ENCODE assay signal across 1 cellular context in genomic region chr1:40699787-40700186, GRCh38.
TF ChIP-seq lines count a peak whose summit lies in the region.

No MANE protein-coding gene starts in this region.

TF ChIP-seq in GM12878, 131 proteins besides CTCF, POLR2A, EP300 and RAD21 (continues in another document):
- TF ChIP-seq LARP7 (IDR thresholded peaks at IDR 0.05): no peak
- no peak for TF ChIP-seq HSF1 (IDR thresholded peaks at IDR 0.05; ENCODE audit: low read depth, low read length)
- TF ChIP-seq MYB (IDR thresholded peaks at IDR 0.05; ENCODE audit: borderline replicate concordance, low read depth, low read length): no peak
- no peak for TF ChIP-seq ZBTB40 (IDR thresholded peaks at IDR 0.05; ENCODE audit: borderline replicate concordance)
- no peak for TF ChIP-seq EGR1 (IDR thresholded peaks at IDR 0.05; ENCODE audit: borderline replicate concordance in 1 of 2, low read depth in 2 of 2, low read length in 2 of 2)
- TF ChIP-seq NFXL1 (IDR thresholded peaks at IDR 0.05; ENCODE audit: borderline replicate concordance): no peak
- peak; percentile 74 for TF ChIP-seq CREB1 (IDR thresholded peaks at IDR 0.05; ENCODE audit: low read depth)
- no peak for TF ChIP-seq IKZF2 (IDR thresholded peaks at IDR 0.05)
- TF ChIP-seq POLR2AphosphoS2 (IDR thresholded peaks at IDR 0.05; ENCODE audit: low read depth, low read length): no peak
- TF ChIP-seq SMAD5 (IDR thresholded peaks at IDR 0.05; ENCODE audit: low read depth): no peak
- TF ChIP-seq SIN3A (IDR thresholded peaks at IDR 0.05; ENCODE audit: low read depth, low read length): no peak
- no peak for TF ChIP-seq CHD4 (IDR thresholded peaks at IDR 0.05)
- no peak for TF ChIP-seq JUND (IDR thresholded peaks at IDR 0.05; ENCODE audit: low read depth, low read length)
- TF ChIP-seq IKZF1 (conservative IDR thresholded peaks at IDR 0.05): no peak
- TF ChIP-seq IRF4 (IDR thresholded peaks at IDR 0.05; ENCODE audit: low read depth, low read length): peak; percentile 79; the same call in 1 of the 2 replicates
- no peak for TF ChIP-seq YBX1 (IDR thresholded peaks at IDR 0.05)
- no peak for TF ChIP-seq TARDBP (IDR thresholded peaks at IDR 0.05; ENCODE audit: borderline replicate concordance)
- no peak for TF ChIP-seq SMARCA5 (IDR thresholded peaks at IDR 0.05)
- peak; percentile 49 for TF ChIP-seq BCL3 (IDR thresholded peaks at IDR 0.05; ENCODE audit: borderline replicate concordance, insufficient read depth, low read depth, low read length, poor library complexity, severe bottlenecking)
- TF ChIP-seq SP1 (IDR thresholded peaks at IDR 0.05; ENCODE audit: low read depth, low read length): no peak
- no peak for TF ChIP-seq PKNOX1 (IDR thresholded peaks at IDR 0.05)
- TF ChIP-seq RAD51 (IDR thresholded peaks at IDR 0.05): no peak
- no peak for TF ChIP-seq ZNF24 (IDR thresholded peaks at IDR 0.05)
- no peak for TF ChIP-seq NFYA (IDR thresholded peaks at IDR 0.05; ENCODE audit: borderline replicate concordance, low read depth, low read length)
- TF ChIP-seq E2F4 (IDR thresholded peaks at IDR 0.05; ENCODE audit: low read depth, low read length): no peak
- TF ChIP-seq DPF2 (IDR thresholded peaks at IDR 0.05): no peak
- no peak for TF ChIP-seq MEF2A (IDR thresholded peaks at IDR 0.05; ENCODE audit: insufficient read depth, low read depth, low read length)
- no peak for TF ChIP-seq STAT1 (conservative IDR thresholded peaks at IDR 0.05)
- peak; percentile 70 for TF ChIP-seq CREM (IDR thresholded peaks at IDR 0.05; ENCODE audit: low read depth)
- TF ChIP-seq PRDM15 (CRISPR knock-in tag; IDR thresholded peaks at IDR 0.05): no peak
- TF ChIP-seq MLLT1 (IDR thresholded peaks at IDR 0.05): no peak
- 0 out of 2 replicates have a peak, but pooled peaks have one; percentile 28 for TF ChIP-seq GABPA (IDR thresholded peaks at IDR 0.05; ENCODE audit: low read depth)
- TF ChIP-seq SREBF1 (IDR thresholded peaks at IDR 0.05; ENCODE audit: low read length): no peak
- no peak for TF ChIP-seq HCFC1 (IDR thresholded peaks at IDR 0.05; ENCODE audit: low read length)
- no peak for TF ChIP-seq ZNF622 (IDR thresholded peaks at IDR 0.05)
- TF ChIP-seq TCF12 (IDR thresholded peaks at IDR 0.05; ENCODE audit: low read depth, low read length): no peak
- no peak for TF ChIP-seq YY1 (IDR thresholded peaks at IDR 0.05; ENCODE audit: low read depth, low read length)
- no peak for TF ChIP-seq TBL1XR1 (IDR thresholded peaks at IDR 0.05; ENCODE audit: low read depth, low read length)
- TF ChIP-seq CHD1 (IDR thresholded peaks at IDR 0.05; ENCODE audit: low read depth, low read length): no peak
- TF ChIP-seq E2F8 (IDR thresholded peaks at IDR 0.05; ENCODE audit: low read depth, partially characterized antibody): no peak
- no peak for TF ChIP-seq NR2C1 (IDR thresholded peaks at IDR 0.05)
- no peak for TF ChIP-seq IRF5 (IDR thresholded peaks at IDR 0.05; ENCODE audit: borderline replicate concordance)
- TF ChIP-seq SKIL (IDR thresholded peaks at IDR 0.05; ENCODE audit: low read depth, poor library complexity, severe bottlenecking): peak; percentile 17
- no peak for TF ChIP-seq TCF7 (IDR thresholded peaks at IDR 0.05; ENCODE audit: borderline replicate concordance)
- no peak for TF ChIP-seq FOXK2 (IDR thresholded peaks at IDR 0.05)
